Comparison of ENCODE assay signal across 26 cellular contexts in the genomic region with DNA sequence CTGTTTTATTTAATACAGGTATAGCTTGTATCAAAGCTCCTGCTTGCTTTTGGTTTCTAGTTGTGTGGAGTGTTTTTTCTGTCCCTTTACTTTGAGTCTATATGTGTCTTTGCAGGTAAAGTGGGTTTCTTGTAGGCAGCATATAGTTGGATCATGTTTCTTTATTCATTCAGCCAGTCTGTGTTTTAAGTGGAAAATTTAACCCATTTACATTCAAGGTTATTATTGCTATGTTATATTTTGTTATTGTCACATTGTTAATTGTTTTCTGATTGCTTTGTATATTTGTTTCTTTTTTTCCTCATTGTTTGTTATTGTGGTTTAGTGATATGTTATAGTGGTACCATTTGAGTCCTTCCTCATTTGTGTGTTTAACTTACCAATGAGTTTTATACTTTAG. TPM values are rescaled to one million over a fixed set of nuclear protein-coding genes. Genes with fewer than 3 reads are reported as not detected.
"Had no signal": no experiment of that assay in that cellular context is flagged by ENCODE, and none has a peak within 500 bp of the region (broad histone marks: within the 10 kb centered on the region; RNA-seq: fewer than 3 reads in every experiment).

No MANE protein-coding gene starts in this region.

- H3K4me3 Mint-ChIP-seq: IgD-negative memory B cell had no signal

- H3K4me3 ChIP-seq: MG63, SJSA1, SK-N-MC had no signal

- FAIRE-seq: HTR-8/SVneo, RCC 7860 had no signal

- H3K27ac ChIP-seq: HL-60, SJSA1, SK-N-MC had no signal

- H3K27me3 Mint-ChIP-seq: IgD-negative memory B cell had no signal

- DNase-seq: KBM-7, MG63, NCI-H1092, NCI-H1105 treated with DMSO at 0.1 percent for 48 hours, NCI-H1417 treated with DMSO at 0.1 percent for 48 hours, NCI-H146, NCI-H1694 treated with DMSO at 0.1 percent for 48 hours, NCI-H2029, NCI-H2081 treated with DMSO at 0.1 percent for 48 hours, NCI-H2171, NCI-H226, NCI-H446, NCI-H510A, NCI-H524 treated with DMSO at 0.1 percent for 48 hours, NCI-H69, NCI-H774, Right ventricle myocardium superior, RPMI8226, SIG-M5 had no signal

- H3K27ac Mint-ChIP-seq: IgD-negative memory B cell had no signal

- H3K4me1 ChIP-seq: SJSA1 had no signal

- H3K27me3 ChIP-seq: MG63, SJSA1 had no signal

RNA-seq across cellular contexts. Expression of a gene that starts 26.7 kb away (rescaled TPM):
- total RNA-seq: LHCN-M2, Right ventricle myocardium superior, SJSA1 had no signal
- polyA plus RNA-seq: IgD-negative memory B cell had no signal
